Comparison of ENCODE assay signal across 31 cellular contexts in genomic region chr9:64057553-64057952, GRCh38.
"Had no signal": no experiment of that assay in that cellular context is flagged by ENCODE, and none has a peak within 500 bp of the region (broad histone marks: within the 10 kb centered on the region; RNA-seq: fewer than 3 reads in every experiment).

No MANE protein-coding gene starts in this region.

- H3K4me3 ChIP-seq: adrenal gland, ascending aorta, body of pancreas, breast epithelium, cardiac muscle cell had no signal

- H3K4me1 ChIP-seq: adrenal gland, ascending aorta, body of pancreas, breast epithelium had no signal

- H3K27me3 ChIP-seq: adrenal gland, ascending aorta, body of pancreas, brain microvascular endothelial cell, breast epithelium, cardiac muscle cell had no signal

- DNase-seq: activated effector memory CD4-positive, alpha-beta T cell treated with anti-CD3 and anti-CD28 coated beads, Interleukin-2, amount 50 U/mL, for 16 hours; activated effector memory CD4-positive, alpha-beta T cell treated with Interleukin-2 at 50 U/mL for 16 hours; activated gamma-delta T cell; activated gamma-delta T cell treated with Interleukin-2 at 50 U/mL for 16 hours; activated naive CD4-positive, alpha-beta T cell; activated naive CD4-positive, alpha-beta T cell treated with anti-CD3 and anti-CD28 coated beads for 36 hours; activated naive CD4-positive, alpha-beta T cell treated with anti-CD3 and anti-CD28 coated beads, Interleukin-2, amount 10 ng/mL, durations not matched to agents 7 days and 5 days; activated naive CD4-positive, alpha-beta T cell treated with anti-CD3 and anti-CD28 coated beads, Interleukin-2, amount 50 U/mL, for 16 hours; activated naive CD4-positive, alpha-beta T cell treated with Interleukin-2 at 50 U/mL for 16 hours; activated naive CD8-positive, alpha-beta T cell treated with anti-CD3 and anti-CD28 coated beads for 36 hours; activated naive CD8-positive, alpha-beta T cell treated with anti-CD3 and anti-CD28 coated beads, Interleukin-2, amount 10 ng/mL, durations not matched to agents 7 days and 5 days; activated naive CD8-positive, alpha-beta T cell treated with anti-CD3 and anti-CD28 coated beads, Interleukin-2, amount 50 U/mL, for 24 hours; activated T-cell treated with anti-CD3 and anti-CD28 coated beads, Interleukin-2, amount 50 U/mL, for 24 hours; activated T-cell treated with anti-CD3 and anti-CD28 coated beads, Interleukin-2, amount 50 U/mL, for 4 hours; activated T-cell treated with anti-CD3 and anti-CD28 coated beads, Interleukin-2, amount 50 U/mL, for 48 hours; activated T-cell treated with anti-CD3 and anti-CD28 coated beads, Interleukin-2, amount 50 U/mL, for 72 hours; adrenal gland; amniotic stem cell; amygdala; anterior cingulate cortex; aorta; body of pancreas; brain microvascular endothelial cell; caudate nucleus; central memory CD4-positive, alpha-beta T cell; cerebellar nuclear complex had no signal

- H3K9me3 ChIP-seq: adrenal gland, ascending aorta, body of pancreas, breast epithelium had no signal

- ATAC-seq: activated naive CD4-positive, alpha-beta T cell treated with anti-CD3 and anti-CD28 coated beads, Interleukin-2, amount 50 U/mL, for 72 hours; activated naive CD8-positive, alpha-beta T cell treated with anti-CD3 and anti-CD28 coated beads, Interleukin-2, amount 50 U/mL, for 24 hours; activated T-cell treated with anti-CD3 and anti-CD28 coated beads, Interleukin-2, amount 50 U/mL, for 4 hours; activated T-cell treated with anti-CD3 and anti-CD28 coated beads, Interleukin-2, amount 50 U/mL, for 72 hours; activated T-helper 17 cell treated with anti-CD3 and anti-CD28 coated beads, Interleukin-2, amount 50 U/mL, for 72 hours; body of pancreas had no signal

- H3K36me3 ChIP-seq: adrenal gland, ascending aorta, brain microvascular endothelial cell, breast epithelium, cardiac muscle cell had no signal

- H3K27ac ChIP-seq: adrenal gland, ascending aorta, body of pancreas, brain microvascular endothelial cell, breast epithelium, cardiac muscle cell had no signal
